1 cellular context compared by ENCODE assay signal in genomic region chr11:63536669-63537292, GRCh38.
TF ChIP-seq lines count a peak whose summit lies in the region.

Gene PLAAT4 (plus strand): TSS chr11:63536808. CDS start chr11:63536869, 61 bp downstream.

TF ChIP-seq in IMR-90, 13 proteins besides CTCF, POLR2A, EP300 and RAD21 (continued from another document):
- TF ChIP-seq USF2 (IDR thresholded peaks at IDR 0.05; ENCODE audit: low read depth, low read length) (no peak), BHLHE40 (IDR thresholded peaks at IDR 0.05; ENCODE audit: low read depth, low read length) (no peak), MXI1 (IDR thresholded peaks at IDR 0.05; ENCODE audit: borderline replicate concordance, low read depth, low read length) (no peak), RCOR1 (IDR thresholded peaks at IDR 0.05; ENCODE audit: insufficient replicate concordance, low read length) (no peak), FOS (IDR thresholded peaks at IDR 0.05; ENCODE audit: low read depth, low read length) (no peak), CEBPB (IDR thresholded peaks at IDR 0.05; ENCODE audit: low read depth, low read length) (no peak), SMC3 (IDR thresholded peaks at IDR 0.05; ENCODE audit: low read depth, low read length) (no peak), CHD1 (IDR thresholded peaks at IDR 0.05; ENCODE audit: low read depth, low read length) (no peak), RFX5 (IDR thresholded peaks at IDR 0.05; ENCODE audit: low read depth, low read length) (no peak), NFE2L2 (IDR thresholded peaks at IDR 0.05; ENCODE audit: low read depth, low read length) (no peak)
